ENCODE assay signal across 10 cellular contexts in genomic region chr21:26964379-26964778, GRCh38. TPM values are rescaled to one million over a fixed set of nuclear protein-coding genes. Genes with fewer than 3 reads are reported as not detected.
DNase-seq lines count a peak whose midpoint lies in the region; ATAC-seq and TF ChIP-seq lines count a peak whose summit lies in the region.
"Had no signal": no experiment of that assay in that cellular context is flagged by ENCODE, and none has a peak within 500 bp of the region (broad histone marks: within the 10 kb centered on the region; RNA-seq: fewer than 3 reads in every experiment).

No MANE protein-coding gene starts in this region.

- no peak for TF ChIP-seq RAD21 in IMR-90 (IDR thresholded peaks at IDR 0.05; ENCODE audit: low read length)

- peak overlapping the region; percentile 21 to 68; a peak in 1 of 4 replicates for H4K8ac ChIP-seq in IMR-90 (ENCODE audit: low read depth in 2 of 2, low read length in 2 of 2)

- H3K4me1 ChIP-seq in IMR-90 (ENCODE audit: control insufficient read depth, insufficient read depth, low read length) = no peaks in the 10 kb centered on the region; the same call in 1 of the 2 replicates
- H3K4me1 ChIP-seq in muscle layer of colon (ENCODE audit: insufficient read depth, low read length) = peaks cover 4% of the 10 kb centered on the region
- H3K4me1 ChIP-seq in tibial nerve = peaks cover 0 to 54% (median 2%) of the 10 kb centered on the region in 4 donors

- H3K56ac ChIP-seq in IMR-90 (ENCODE audit: extremely low read depth, insufficient read depth, low read length) = 0 out of 2 replicates have a peak overlapping the region, but pooled peaks have one; percentile 1

- peak overlapping the region; percentile 36 for H2BK120ac ChIP-seq in IMR-90 (ENCODE audit: low read depth, low read length)

- CTCF ChIA-PET in IMR-90 (lab: Yijun Ruan, JAX) = no interaction called here

- H4K5ac ChIP-seq in IMR-90 (ENCODE audit: low read depth, low read length) = peak overlapping the region; percentile 40; the same call in 1 of the 2 replicates

- POLR2A ChIA-PET in IMR-90 (lab: Charles Lee; ENCODE audit: unreplicated experiment) = no interaction called here

- H3K79me1 ChIP-seq in IMR-90 (ENCODE audit: low read depth in 1 of 2, low read length in 2 of 2) = peaks cover 3 to 12% of the 10 kb centered on the region in 2 experiments; a peak in 2 of 4 replicates

- H3K4me3 ChIP-seq in IMR-90 (ENCODE audit: insufficient read depth, low read depth, low read length) = peak overlapping the region; percentile 65
- peak overlapping the region; percentile 61 to 90 for H3K4me3 ChIP-seq in foreskin fibroblast (ENCODE audit: low read depth in 1 of 2, low read length in 2 of 2)
- peak overlapping the region; percentile 17 to 71 for H3K4me3 ChIP-seq in muscle layer of colon (ENCODE audit: low read depth in 1 of 2, low read length in 2 of 2)
- H3K4me3 ChIP-seq in tibial nerve = peak overlapping the region in 2 of 4 donors; percentile 47 to 70

- peak overlapping the region; percentile 42; the same call in 1 of the 2 replicates for H2AK5ac ChIP-seq in IMR-90 (ENCODE audit: low read depth, low read length)

- no peak overlapping the region for H2AK9ac ChIP-seq in IMR-90 (replicated peaks; ENCODE audit: low read depth, low read length, poor library complexity)

- H3K9me3 ChIP-seq in IMR-90 (ENCODE audit: control insufficient read depth, insufficient read depth, low read length) (no peaks in the 10 kb centered on the region), muscle layer of colon (ENCODE audit: low read length) (no peaks in the 10 kb centered on the region), tibial nerve (no peaks in the 10 kb centered on the region)

- TF ChIP-seq POLR2A in IMR-90 (IDR thresholded peaks at IDR 0.05; ENCODE audit: low read depth, low read length) = no peak
- TF ChIP-seq POLR2A in tibial nerve (IDR thresholded peaks at IDR 0.05) = no peak

- peak overlapping the region; percentile 59 for H3K4ac ChIP-seq in IMR-90 (ENCODE audit: low read depth, low read length)

- intact Hi-C loops in IMR-90 (cut with micrococcal nuclease) = loop anchor here (5.0 to 10.0 kb wide), 2 partner anchors 598 to 1780 kb away; no protein-coding TSS in a partner anchor

- TF ChIP-seq CTCF in IMR-90 (conservative IDR thresholded peaks at IDR 0.05; ENCODE audit: low read depth, low read length) (no peak), foreskin fibroblast (IDR thresholded peaks at IDR 0.05; ENCODE audit: low read depth, low read length) (no peak), tibial nerve (IDR thresholded peaks at IDR 0.05) (no peak), omental fat pad (IDR thresholded peaks at IDR 0.05) (no peak)

- no peak overlapping the region for H2AFZ ChIP-seq in IMR-90 (replicated peaks; ENCODE audit: low read length, poor library complexity)

- TF ChIP-seq EP300 in tibial nerve (IDR thresholded peaks at IDR 0.05) = peak in 1 of 2 donors; percentile 51

- H3K4me2 ChIP-seq in IMR-90 (ENCODE audit: low read depth, low read length) = peak overlapping the region; percentile 47

- H3K27ac ChIP-seq in IMR-90 (ENCODE audit: insufficient read depth, low read length) (peak overlapping the region; percentile 21), muscle layer of colon (ENCODE audit: low read depth, low read length) (peak overlapping the region; percentile 8), tibial nerve (peak overlapping the region in 3 of 4 donors; percentile 57 to 74 (median 59))

- no peak for ATAC-seq in IMR-90 (ENCODE audit: low read depth)
- ATAC-seq in HG02852 (IDR thresholded peaks at IDR 0.05; ENCODE audit: unreplicated experiment) = no peak
- no peak for ATAC-seq in omental fat pad (ENCODE audit: low FRiP score)

- H2BK5ac ChIP-seq in IMR-90 (ENCODE audit: low read depth, low read length, poor library complexity, severe bottlenecking) = peak overlapping the region; percentile 30

- DNase-seq in IMR-90 (peak; percentile 15), foreskin fibroblast (peak; percentile 64 to 82), tibial nerve (ENCODE audit: low spot score in 2 of 2) (peak in 1 of 2 donors; percentile 15), HUDEP-2 (lab: John Stamatoyannopoulos, UW; ENCODE audit: unreplicated experiment in 76 of 76) (no peak), omental fat pad (ENCODE audit: low spot score) (no peak)
- DNase-seq in activated CD4-positive, CD25-positive, alpha-beta regulatory T cell (lab: John Stamatoyannopoulos, UW) = no peak
- DNase-seq: activated naive CD4-positive, alpha-beta T cell; MM.1S had no signal

- peak overlapping the region; percentile 45; the same call in 1 of the 2 replicates for H4K91ac ChIP-seq in IMR-90 (ENCODE audit: insufficient read depth, low read depth, low read length)

- H2BK15ac ChIP-seq in IMR-90 (ENCODE audit: low read depth, low read length) = peak overlapping the region; percentile 66; the same call in 1 of the 3 replicates

- no peaks in the 10 kb centered on the region; the same call in 1 of the 2 replicates for H4K20me1 ChIP-seq in IMR-90 (ENCODE audit: insufficient read depth, low read length)

- in situ Hi-C loops in IMR-90 (cut with MboI; ENCODE audit: low sequenced_read_pairs) = no loop called here

- H2BK20ac ChIP-seq in IMR-90 (ENCODE audit: low read depth, low read length) = peak overlapping the region; percentile 43

- peak overlapping the region; percentile 40; the same call in 1 of the 2 replicates for H3K14ac ChIP-seq in IMR-90 (replicated peaks; ENCODE audit: low read depth, low read length)

- no peak overlapping the region for H3K18ac ChIP-seq in IMR-90 (ENCODE audit: low read depth, low read length)

- H3K23ac ChIP-seq in IMR-90 (ENCODE audit: low read depth, low read length) = peak overlapping the region; percentile 86

- dilution Hi-C loops in IMR-90 (cut with HindIII; ENCODE audit: low sequenced_read_pairs, unreplicated experiment) = no loop called here

- H3K36me3 ChIP-seq in IMR-90 (ENCODE audit: control insufficient read depth, insufficient read depth, low read length) (peaks cover 5% of the 10 kb centered on the region), muscle layer of colon (ENCODE audit: insufficient read depth, low read length) (no peaks in the 10 kb centered on the region), tibial nerve (no peaks in the 10 kb centered on the region)

- H3K9ac ChIP-seq in IMR-90 (ENCODE audit: low read depth, low read length) = peak overlapping the region; percentile 39; the same call in 1 of the 2 replicates
- no peak overlapping the region for H3K9ac ChIP-seq in muscle layer of colon (ENCODE audit: low read length)

- no TSS peak for BruUV-seq in IMR-90 (replicated peaks; lab: Mats Ljungman, UMichigan)

- WGBS in IMR-90 (ENCODE audit: extremely low coverage in 2 of 2, insufficient read length in 1 of 2), 2 experiments = no CpG with 5 or more reads among the region's 10 CpGs
- WGBS in tibial nerve, 2 donors = 47 to 54% methylated on average over 10 of the region's 10 CpGs

- no peaks in the 10 kb centered on the region for H3K27me3 ChIP-seq in IMR-90 (ENCODE audit: control insufficient read depth, insufficient read depth, low read length)
- peaks cover 0 to 13% of the 10 kb centered on the region in 2 donors for H3K27me3 ChIP-seq in muscle layer of colon (ENCODE audit: control insufficient read depth in 1 of 2, insufficient read depth in 2 of 2, low read length in 2 of 2)
- peaks cover 0 to 22% of the 10 kb centered on the region in 2 donors for H3K27me3 ChIP-seq in tibial nerve

- H3K9me1 ChIP-seq in IMR-90 (ENCODE audit: insufficient read depth, low read length) = no peaks in the 10 kb centered on the region; the same call in 1 of the 2 replicates

TF ChIP-seq in IMR-90, 13 proteins besides CTCF, POLR2A, EP300 and RAD21:
- TF ChIP-seq BHLHE40 (IDR thresholded peaks at IDR 0.05; ENCODE audit: low read depth, low read length) = no peak
- TF ChIP-seq USF2 (IDR thresholded peaks at IDR 0.05; ENCODE audit: low read depth, low read length) = no peak
- TF ChIP-seq CEBPB (IDR thresholded peaks at IDR 0.05; ENCODE audit: low read depth, low read length) = no peak
- TF ChIP-seq MXI1 (IDR thresholded peaks at IDR 0.05; ENCODE audit: borderline replicate concordance, low read depth, low read length) = no peak
TF ChIP-seq in IMR-90: peak in this region for 0.

RNA-seq across cellular contexts. Expression of gene ADAMTS5, which starts 2.5 kb away (rescaled TPM):
- total RNA-seq in IMR-90 (2012; rRNA removed) = 0.54 and 1.1 TPM in 2 replicates
- 0.46 and 0.58 TPM in 2 replicates for polyA plus RNA-seq in IMR-90 (2012; rRNA removed)
- polyA plus RNA-seq in IMR-90 (2012; cell fraction: cytosol; rRNA removed) = 0.25 and 0.28 TPM in 2 replicates
- 0.59 and 0.64 TPM in 2 replicates for polyA plus RNA-seq in IMR-90 (2012; cell fraction: nucleus; rRNA removed; ENCODE audit: low replicate concordance)
- total RNA-seq in tibial nerve = 10 to 100 TPM in 3 of 4 donors, 1 to 10 TPM in 1; 7.2 to 18.8 (median 18.3) TPM
- 10 to 100 TPM; 28.4 to 91.4 (median 47.4) TPM for total RNA-seq in omental fat pad

Comparison
In these comparisons a context has a peak if more than half of its experiments do, and no peak if none do; other contexts are left out.
1. DNase-seq: peak in IMR-90 (single experiment) and foreskin fibroblast (2 of 2); none in HUDEP-2 (0 of 76), omental fat pad (single experiment) and activated CD4-positive, CD25-positive, alpha-beta regulatory T cell (0 of 4).
2. H3K27ac ChIP-seq: peak in every context shown above with its lines; median percentile 59 in tibial nerve; 21 in IMR-90; 8 in muscle layer of colon.